ENCODE assay signal across 10 cellular contexts in the genomic region with DNA sequence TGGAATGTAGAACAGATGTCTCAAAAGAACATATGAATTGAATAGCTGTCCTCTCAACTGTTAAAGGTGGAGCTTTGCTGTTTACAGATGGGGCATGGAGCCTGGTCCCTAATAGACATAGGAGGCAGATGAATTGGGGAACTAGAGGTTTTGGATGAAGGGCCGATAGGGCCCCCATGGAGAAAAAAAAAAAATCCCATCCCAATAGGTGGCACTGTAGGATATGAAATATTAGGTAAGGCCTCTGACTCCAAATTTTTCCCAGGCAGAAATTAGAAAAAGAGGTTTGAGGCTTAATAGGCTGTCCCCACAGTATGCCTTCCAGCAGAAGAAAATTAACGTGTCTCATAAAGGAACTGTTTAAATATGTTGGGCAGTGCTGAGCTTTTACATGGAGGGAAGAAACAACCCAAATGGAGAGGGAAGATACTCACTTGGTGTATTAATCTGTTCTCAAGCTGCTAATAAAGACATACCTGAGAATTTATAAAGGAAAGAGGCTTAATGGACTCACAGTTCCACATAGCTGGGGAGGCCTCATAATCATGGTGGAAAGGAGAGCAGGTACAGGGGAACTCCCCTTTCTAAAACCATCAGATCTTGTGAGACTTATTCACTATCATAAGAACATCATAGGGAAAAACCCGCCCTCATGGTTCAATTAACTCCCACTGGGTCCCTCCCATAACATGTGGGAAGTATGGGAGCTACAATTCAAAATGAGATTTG. TPM values are rescaled to one million over a fixed set of nuclear protein-coding genes. Genes with fewer than 3 reads are reported as not detected.
DNase-seq lines count a peak whose midpoint lies in the region; ATAC-seq, FAIRE-seq and TF ChIP-seq lines count a peak whose summit lies in the region.
"Had no signal": no experiment of that assay in that cellular context is flagged by ENCODE, and none has a peak within 500 bp of the region (broad histone marks: within the 10 kb centered on the region; RNA-seq: fewer than 3 reads in every experiment).

No MANE protein-coding gene starts in this region.

- H3K9me3 ChIP-seq in endothelial cell of umbilical vein (replicated peaks; ENCODE audit: control insufficient read depth, insufficient read depth, low read length) (no peaks in the 10 kb centered on the region), upper lobe of right lung (no peaks in the 10 kb centered on the region)

- H2AFZ ChIP-seq in endothelial cell of umbilical vein (ENCODE audit: low read depth, low read length) = no peak overlapping the region

- H3K4me1 ChIP-seq in endothelial cell of umbilical vein (ENCODE audit: control insufficient read depth, extremely low read depth, insufficient read depth, low read length) = no peaks in the 10 kb centered on the region
- no peaks in the 10 kb centered on the region for H3K4me1 ChIP-seq in upper lobe of right lung

- dilution Hi-C loops in endothelial cell of umbilical vein (cut with MboI; ENCODE audit: extremely low pct_ligation_motif_present, low sequenced_read_pairs) = no loop called here

- TF ChIP-seq POLR2A in endothelial cell of umbilical vein (IDR thresholded peaks at IDR 0.05; ENCODE audit: low read depth, low read length) = no peak
- no peak for TF ChIP-seq POLR2A in erythroblast (IDR thresholded peaks at IDR 0.05; ENCODE audit: low read length)

- H3K27me3 ChIP-seq in endothelial cell of umbilical vein (ENCODE audit: control insufficient read depth in 2 of 2, insufficient read depth in 2 of 2, low read length in 2 of 2) (peaks cover 2 to 3% of the 10 kb centered on the region in 2 experiments), upper lobe of right lung (no peaks in the 10 kb centered on the region)

- FAIRE-seq in endothelial cell of umbilical vein (lab: Jason Lieb, UNC) = peak; percentile 52

- TF ChIP-seq CTCF in endothelial cell of umbilical vein (IDR thresholded peaks at IDR 0.05; ENCODE audit: extremely low read depth in 1 of 2, insufficient read depth in 1 of 2, low read depth in 1 of 2, low read length in 2 of 2) = no peak
- peak; percentile 26 for TF ChIP-seq CTCF in upper lobe of right lung (IDR thresholded peaks at IDR 0.05)
- TF ChIP-seq CTCF in GM10266 (IDR thresholded peaks at IDR 0.05; ENCODE audit: control insufficient read depth, insufficient read depth, low read depth, missing control alignments) = no peak

- H4K20me1 ChIP-seq in endothelial cell of umbilical vein (replicated peaks; ENCODE audit: control insufficient read depth, extremely low read depth, insufficient read depth, low read length) = no peaks in the 10 kb centered on the region

- H3K27ac ChIP-seq in endothelial cell of umbilical vein (ENCODE audit: insufficient read depth, low read depth, low read length) (no peak overlapping the region), upper lobe of right lung (no peak overlapping the region)

- H3K9me1 ChIP-seq in endothelial cell of umbilical vein (replicated peaks; ENCODE audit: control insufficient read depth, extremely low read depth, insufficient read depth, low read length) = no peaks in the 10 kb centered on the region

- H3K79me2 ChIP-seq in endothelial cell of umbilical vein (ENCODE audit: control insufficient read depth, insufficient read depth, low read length) = no peaks in the 10 kb centered on the region

- H3K4me3 ChIP-seq in endothelial cell of umbilical vein (replicated peaks in 1 of 3; ENCODE audit: insufficient read depth in 1 of 3, low read depth in 1 of 3, low read length in 3 of 3) (no peak overlapping the region), upper lobe of right lung (no peak overlapping the region)

- intact Hi-C loops in endothelial cell of umbilical vein (cut with micrococcal nuclease) = loop anchor here (2.0 to 5.0 kb wide), 2 partner anchors 75 to 347 kb away; no protein-coding TSS in a partner anchor
- intact Hi-C loops in upper lobe of right lung (cut with DNase I) = no loop called here

- DNase-seq in stimulated activated CD4-positive, alpha-beta T cell treated with anti-CD3 and anti-CD28 coated beads, Interleukin-1b, Interleukin-23, amount 100 ng/mL, for 48 hours = peak; percentile 4
- DNase-seq in stimulated activated CD4-positive, alpha-beta T cell treated with anti-CD3 and anti-CD28 coated beads, Interleukin-15, amount 100 ng/mL, for 24 hours = no peak
- peak; percentile 45 for DNase-seq in NCI-H69 (lab: John Stamatoyannopoulos, UW)
- DNase-seq in endothelial cell of umbilical vein (ENCODE audit: low read depth, low spot score) = no peak
- no peak for DNase-seq in upper lobe of right lung
- DNase-seq in erythroblast (lab: John Stamatoyannopoulos, UW) = no peak
- no peak for DNase-seq in GM10266 (ENCODE audit: extremely low spot score)
- DNase-seq: stimulated activated naive B cell treated with anti-CD40 and anti-IgM and Interleukin-4, amounts not matched to agents 10 μg/mL and 1 μg/mL and 100 μg/mL, for 72 hours had no signal

- CTCF ChIA-PET in endothelial cell of umbilical vein (lab: Charles Lee) = interaction anchor here (1.7 to 2.0 kb wide), 2 partner anchors 18 to 125 kb away, joined by 4 to 7 read pairs; no protein-coding TSS in a partner anchor

- H3K9ac ChIP-seq in endothelial cell of umbilical vein (replicated peaks; ENCODE audit: extremely low read depth, insufficient read depth, low read length) = no peak overlapping the region

- H3K4me2 ChIP-seq in endothelial cell of umbilical vein (ENCODE audit: insufficient read depth, low read length) = no peak overlapping the region

- no peaks in the 10 kb centered on the region for H3K36me3 ChIP-seq in endothelial cell of umbilical vein (ENCODE audit: control insufficient read depth in 2 of 2, extremely low read depth in 1 of 2, insufficient read depth in 2 of 2, low read length in 2 of 2)
- no peaks in the 10 kb centered on the region for H3K36me3 ChIP-seq in upper lobe of right lung

- POLR2A ChIA-PET in endothelial cell of umbilical vein (lab: Charles Lee) = no interaction called here

- no TSS peak for BruUV-seq in endothelial cell of umbilical vein (replicated peaks; lab: Mats Ljungman, UMichigan)

- peak; percentile 51 for ATAC-seq in upper lobe of right lung
- ATAC-seq in GM21360 (IDR thresholded peaks at IDR 0.05; ENCODE audit: unreplicated experiment) = no peak
- ATAC-seq: naive thymus-derived CD8-positive, alpha-beta T cell had no signal

TF ChIP-seq in endothelial cell of umbilical vein, 7 proteins besides CTCF, POLR2A, EP300 and RAD21:
- TF ChIP-seq EZH2 (IDR thresholded peaks at IDR 0.05; ENCODE audit: borderline replicate concordance, low read depth, low read length, severe bottlenecking) (no peak), GATA2 (IDR thresholded peaks at IDR 0.05; ENCODE audit: insufficient read depth, insufficient read length, low read depth, low read length) (no peak)

RNA-seq across cellular contexts. Expression of a gene that starts 30.1 kb away (rescaled TPM):
- total RNA-seq in endothelial cell of umbilical vein (not detected in 2 replicates), upper lobe of right lung (16.4 TPM)
- polyA plus RNA-seq in endothelial cell of umbilical vein = 0.08 and 0.18 TPM in 2 replicates
- 0.10 TPM in 1 of 2 replicates, not detected in the other for polyA plus RNA-seq in endothelial cell of umbilical vein (2011; cell fraction: cytosol; rRNA removed)
- not detected in 2 replicates for polyA plus RNA-seq in endothelial cell of umbilical vein (2011; cell fraction: nucleus; rRNA removed)
- polyA plus RNA-seq in endothelial cell of umbilical vein (2012) = 0.16 and 0.64 TPM in 2 replicates
- polyA minus RNA-seq in endothelial cell of umbilical vein = 0.39 TPM in 1 of 2 replicates, not detected in the other
- polyA minus RNA-seq in endothelial cell of umbilical vein (2011; cell fraction: cytosol; rRNA and poly(A)+ RNA removed) = 5.9 TPM
- not detected in 2 replicates for polyA minus RNA-seq in endothelial cell of umbilical vein (2011; cell fraction: nucleus; rRNA and poly(A)+ RNA removed)

Comparison
In these comparisons a context has a peak if more than half of its experiments do, and no peak if none do; other contexts are left out.
1. DNase-seq: peak in stimulated activated CD4-positive, alpha-beta T cell treated with anti-CD3 and anti-CD28 coated beads, Interleukin-1b, Interleukin-23, amount 100 ng/mL, for 48 hours (single experiment) and NCI-H69 (single experiment); none in stimulated activated CD4-positive, alpha-beta T cell treated with anti-CD3 and anti-CD28 coated beads, Interleukin-15, amount 100 ng/mL, for 24 hours (single experiment), endothelial cell of umbilical vein (single experiment), upper lobe of right lung (single experiment), erythroblast (0 of 2) and GM10266 (single experiment).
2. RNA of a gene that starts 30.1 kb away (total RNA-seq): 16.4 TPM in upper lobe of right lung (single experiment); not detected in endothelial cell of umbilical vein; every median in the first group is over 10 times any median in the second.